In the genomic region with DNA sequence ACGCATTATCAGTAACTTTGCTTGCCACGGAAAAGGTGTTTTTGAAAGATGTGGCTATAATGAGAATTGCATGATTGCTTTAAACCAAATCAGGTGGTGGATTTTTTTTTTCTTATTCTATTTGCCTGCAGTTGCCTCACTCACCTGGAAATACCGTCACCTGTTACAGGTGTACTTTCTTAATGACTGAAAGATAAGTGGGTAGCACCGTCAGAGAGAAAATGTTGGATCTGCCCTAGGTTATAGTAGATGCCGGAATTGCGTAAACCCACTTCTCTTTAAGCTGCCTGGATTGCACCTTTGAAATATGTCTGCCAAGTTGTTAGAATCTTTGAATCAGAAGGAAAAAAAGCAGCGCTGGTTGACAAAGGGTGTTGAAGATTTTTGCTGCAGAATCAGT, we compare ENCODE assay signal across 25 cellular contexts.
"Had no signal": no experiment of that assay in that cellular context is flagged by ENCODE, and none has a peak within 500 bp of the region (broad histone marks: within the 10 kb centered on the region; RNA-seq: fewer than 3 reads in every experiment).

No MANE protein-coding gene starts in this region.

- DNase-seq: effector CD8-positive, alpha-beta T cell; endodermal cell; foreskin fibroblast; gastrocnemius medialis; head of caudate nucleus; mesendoderm; midbrain; naive thymus-derived CD4-positive, alpha-beta T cell; nephron progenitor cell; nucleus accumbens; stimulated activated CD4-positive, alpha-beta T cell treated with anti-CD3 and anti-CD28 coated beads, Interleukin-12 subunit alpha, Interleukin-12 subunit beta, amount 100 ng/mL, for 4 hours; stimulated activated CD4-positive, alpha-beta T cell treated with anti-CD3 and anti-CD28 coated beads, Interleukin-1b, Interleukin-23, amount 100 ng/mL, for 48 hours; stimulated activated CD4-positive, alpha-beta T cell treated with anti-CD3 and anti-CD28 coated beads, Interleukin-4, amount 100 ng/mL, for 24 hours; stimulated activated naive CD8-positive, alpha-beta T cell treated with anti-CD3 and anti-CD28 coated beads, Interleukin-15, Interleukin-2, amounts not matched to agents 100 U/mL and 50 U/mL, for 24 hours; substantia nigra; testis; tibial artery had no signal

- H3K27ac ChIP-seq: epithelial cell of prostate, gastrocnemius medialis, prostate gland, right atrium auricular region, testis, tibial artery, vagina had no signal

- H3K9me3 ChIP-seq: gastrocnemius medialis, prostate gland, right atrium auricular region, testis, tibial artery, vagina had no signal

- H3K4me1 ChIP-seq: gastrocnemius medialis, prostate gland, right atrium auricular region, testis, tibial artery, vagina had no signal

- ATAC-seq: esophagus mucosa; gastrocnemius medialis; naive thymus-derived CD4-positive, alpha-beta T cell; sciatic nerve; stimulated activated memory B cell treated with anti-CD40 and anti-IgM and Interleukin-4, amounts not matched to agents 10 μg/mL and 1 μg/mL and 100 μg/mL, for 72 hours; stimulated activated naive CD8-positive, alpha-beta T cell treated with anti-CD3 and anti-CD28 coated beads, Interleukin-15, Interleukin-2, amounts not matched to agents 100 U/mL and 50 U/mL, for 24 hours had no signal

- H3K36me3 ChIP-seq: prostate gland, tibial artery, vagina had no signal

- H3K27me3 ChIP-seq: gastrocnemius medialis, right atrium auricular region, testis, tibial artery, vagina had no signal

- H3K4me3 ChIP-seq: gastrocnemius medialis, prostate gland, right atrium auricular region, smooth muscle cell, testis, tibial artery, vagina had no signal
